In genomic region chr2:136362676-136363390, GRCh38 we compare ENCODE assay signal across 8 cellular contexts.
DNase-seq lines count a peak whose midpoint lies in the region; ATAC-seq and TF ChIP-seq lines count a peak whose summit lies in the region.

No MANE protein-coding gene starts in this region.

- WGBS in thyroid gland, 2 donors = 77 to 83% methylated on average over 9 of the region's 9 CpGs
- WGBS in aorta, 2 donors = 94 to 96% methylated on average over 9 of the region's 9 CpGs

- peak; percentile 85 for ATAC-seq in HG02840 (IDR thresholded peaks at IDR 0.05; ENCODE audit: low FRiP score, unreplicated experiment)
- ATAC-seq in aorta (ENCODE audit: low FRiP score) = no peak

- peak overlapping the region; percentile 46; the same call in 1 of the 2 replicates for H2AFZ ChIP-seq in OCI-LY7 (ENCODE audit: low read length)

- H3K4me3 ChIP-seq in OCI-LY7 (ENCODE audit: low read depth, low read length, poor library complexity, severe bottlenecking) = no peak overlapping the region
- H3K4me3 ChIP-seq in thyroid gland (replicated peaks in 1 of 3) = no peak overlapping the region
- H3K4me3 ChIP-seq in uterus = no peak overlapping the region
- no peak overlapping the region for H3K4me3 ChIP-seq in aorta (ENCODE audit: low read length in 2 of 2)

- TF ChIP-seq CTCF in OCI-LY7 (conservative IDR thresholded peaks at IDR 0.05; ENCODE audit: low read length) (no peak), thyroid gland (IDR thresholded peaks at IDR 0.05) (no peak), uterus (IDR thresholded peaks at IDR 0.05) (no peak)

- H3K9me3 ChIP-seq in OCI-LY7 (ENCODE audit: low read length) (peaks cover 5% of the 10 kb centered on the region; the same call in 1 of the 2 replicates), thyroid gland (no peaks in the 10 kb centered on the region), uterus (no peaks in the 10 kb centered on the region), aorta (ENCODE audit: control insufficient read depth, low read length) (no peaks in the 10 kb centered on the region)

- TF ChIP-seq POLR2A in thyroid gland (IDR thresholded peaks at IDR 0.05) (no peak), uterus (IDR thresholded peaks at IDR 0.05) (no peak)

- no peaks in the 10 kb centered on the region for H3K27me3 ChIP-seq in thyroid gland
- H3K27me3 ChIP-seq in uterus = no peaks in the 10 kb centered on the region
- H3K27me3 ChIP-seq in aorta (ENCODE audit: control insufficient read depth in 1 of 2, insufficient read depth in 2 of 2, low read length in 1 of 2) = no peaks in the 10 kb centered on the region

- no peaks in the 10 kb centered on the region for H4K20me1 ChIP-seq in OCI-LY7 (ENCODE audit: insufficient read depth, low read length)

- POLR2A ChIA-PET in OCI-LY7 (lab: Charles Lee) = interaction anchor here (0.8 kb wide), 1 partner anchor 9 kb away, joined by 4 read pairs; no protein-coding TSS in a partner anchor

- H3K36me3 ChIP-seq in OCI-LY7 (ENCODE audit: insufficient read depth, low read length) = no peaks in the 10 kb centered on the region
- H3K36me3 ChIP-seq in thyroid gland = no peaks in the 10 kb centered on the region
- H3K36me3 ChIP-seq in uterus = no peaks in the 10 kb centered on the region
- no peaks in the 10 kb centered on the region for H3K36me3 ChIP-seq in aorta (ENCODE audit: control insufficient read depth in 1 of 2, insufficient read depth in 2 of 2, low read length in 1 of 2)

- CTCF ChIA-PET in OCI-LY7 (lab: Charles Lee; ENCODE audit: unreplicated experiment) = no interaction called here

- no peaks in the 10 kb centered on the region for H3K79me2 ChIP-seq in OCI-LY7 (ENCODE audit: insufficient read depth, low read depth, low read length)

- H3K4me1 ChIP-seq in OCI-LY7 (ENCODE audit: insufficient read depth, low read length, poor library complexity, severe bottlenecking) (peaks cover 45% of the 10 kb centered on the region), thyroid gland (peaks cover 24 to 26% of the 10 kb centered on the region in 2 donors), uterus (no peaks in the 10 kb centered on the region), aorta (ENCODE audit: control insufficient read depth in 1 of 2, insufficient read depth in 2 of 2, low read length in 2 of 2) (no peaks in the 10 kb centered on the region)

- no TSS peak for BruUV-seq in OCI-LY7 (replicated peaks; lab: Mats Ljungman, UMichigan)

- DNase-seq in stimulated activated CD4-positive, alpha-beta T cell treated with anti-CD3 and anti-CD28 coated beads, Interleukin-1b, Interleukin-23, amount 100 ng/mL, for 48 hours = peak; percentile 45
- no peak for DNase-seq in stimulated activated CD4-positive, alpha-beta T cell treated with anti-CD3 and anti-CD28 coated beads, Interleukin-2, amount 100 ng/mL, for 48 hours
- DNase-seq in OCI-LY7 (ENCODE audit: low spot score) (no peak), thyroid gland (no peak), uterus (no peak), substantia nigra (lab: John Stamatoyannopoulos, UW) (no peak), aorta (no peak)

- intact Hi-C loops in OCI-LY7 (cut with micrococcal nuclease; ENCODE audit: unreplicated experiment) = no loop called here
- intact Hi-C loops in thyroid gland (cut with DNase I) = no loop called here
- intact Hi-C loops in uterus (cut with DNase I; ENCODE audit: low total_unique reads) = no loop called here
- intact Hi-C loops in aorta (cut with DNase I) = no loop called here

- H3K4me2 ChIP-seq in OCI-LY7 (ENCODE audit: low read length) = no peak overlapping the region

- no peaks in the 10 kb centered on the region for H3K9me2 ChIP-seq in OCI-LY7 (ENCODE audit: insufficient read depth, low read length)

- H3K27ac ChIP-seq in OCI-LY7 (ENCODE audit: low read depth, low read length, poor library complexity, severe bottlenecking) (no peak overlapping the region), thyroid gland (peak overlapping the region in 2 of 3 donors; percentile 37 to 70), uterus (no peak overlapping the region), substantia nigra (ENCODE audit: low read depth, low read length, poor library complexity, severe bottlenecking) (no peak overlapping the region), aorta (ENCODE audit: low read depth in 1 of 2, low read length in 2 of 2) (no peak overlapping the region)

Comparison
In these comparisons a context has a peak if more than half of its experiments do, and no peak if none do; other contexts are left out.
1. H3K27ac ChIP-seq: peak in thyroid gland (2 of 3); none in OCI-LY7 (single experiment), uterus (0 of 2), substantia nigra (single experiment) and aorta (0 of 2).